Comparison of ENCODE assay signal across 8 cellular contexts in genomic region chr16:4767872-4768548, GRCh38.
DNase-seq lines count a peak whose midpoint lies in the region; ATAC-seq and TF ChIP-seq lines count a peak whose summit lies in the region.

No MANE protein-coding gene starts in this region.

- peak overlapping the region; percentile 47 to 71 for H3K4me3 ChIP-seq in foreskin fibroblast (ENCODE audit: low read depth in 1 of 2, low read length in 2 of 2)
- peak overlapping the region; percentile 71 for H3K4me3 ChIP-seq in retinal pigment epithelial cell (ENCODE audit: low read length)

- H3K27ac ChIP-seq in VCaP = peak overlapping the region; percentile 78

- DNase-seq in EH (ENCODE audit: low read depth) = peak; percentile 38
- DNase-seq in foreskin fibroblast = peak in 1 of 2 donors; percentile 52
- DNase-seq in retinal pigment epithelial cell (ENCODE audit: low read depth) = no peak
- no peak for DNase-seq in stimulated activated CD8-positive, alpha-beta memory T cell treated with anti-CD3 and anti-CD28 coated beads, Interleukin-4, amount 100 ng/mL, for 48 hours

- no peak for TF ChIP-seq CTCF in VCaP (conservative IDR thresholded peaks at IDR 0.05)
- no peak for TF ChIP-seq CTCF in foreskin fibroblast (IDR thresholded peaks at IDR 0.05; ENCODE audit: low read depth, low read length)
- TF ChIP-seq CTCF in retinal pigment epithelial cell (conservative IDR thresholded peaks at IDR 0.05; ENCODE audit: low read depth, low read length) = no peak

- ATAC-seq in HG02623 (IDR thresholded peaks at IDR 0.05; ENCODE audit: unreplicated experiment) (peak; percentile 2), HG03039 (IDR thresholded peaks at IDR 0.05; ENCODE audit: unreplicated experiment) (no peak), GM19467 (IDR thresholded peaks at IDR 0.05; ENCODE audit: unreplicated experiment) (no peak)
